In genomic region chr1:161427733-161428516, GRCh38 we compare ENCODE assay signal across 9 cellular contexts.
DNase-seq lines count a peak whose midpoint lies in the region; FAIRE-seq and TF ChIP-seq lines count a peak whose summit lies in the region.
"Had no signal": no experiment of that assay in that cellular context is flagged by ENCODE, and none has a peak within 500 bp of the region (broad histone marks: within the 10 kb centered on the region; RNA-seq: fewer than 3 reads in every experiment).

No MANE protein-coding gene starts in this region.

- no peaks in the 10 kb centered on the region for H3K36me3 ChIP-seq in HEK293 (ENCODE audit: control insufficient read depth in 2 of 2, insufficient read depth in 1 of 2, low read length in 2 of 2)
- H3K36me3 ChIP-seq: thoracic aorta had no signal

- FAIRE-seq in D721Med (lab: Jason Lieb, UNC), result no peak

- DNase-seq in A172 (ENCODE audit: low spot score) (peak; percentile 59), islet precursor cell (peak; percentile 60), NCI-H1105 (lab: John Stamatoyannopoulos, UW) (no peak), NCI-H524 (lab: John Stamatoyannopoulos, UW) (no peak), D721Med (ENCODE audit: insufficient read length, low spot score) (no peak), NCI-H446 treated with DMSO at 0.1 percent for 48 hours (lab: John Stamatoyannopoulos, UW) (no peak)
- peak; percentile 71 to 72 for DNase-seq in activated T-cell treated with anti-CD3 and anti-CD28 coated beads, Interleukin-2, amount 50 U/mL, for 48 hours

- no peaks in the 10 kb centered on the region for H3K9me3 ChIP-seq in HEK293 (ENCODE audit: control insufficient read depth, insufficient read depth, low read depth, low read length)
- H3K9me3 ChIP-seq: thoracic aorta had no signal

- TF ChIP-seq CTCF in HEK293 (tag by site-specific recombination; IDR thresholded peaks at IDR 0.05), result no peak
- TF ChIP-seq CTCF in D721Med (IDR thresholded peaks at IDR 0.05; ENCODE audit: insufficient read depth, missing control alignments), result no peak

- peak overlapping the region; percentile 47 for H3K4me3 ChIP-seq in HEK293 (ENCODE audit: low read depth, low read length)
- H3K4me3 ChIP-seq: thoracic aorta had no signal

- H3K4me1 ChIP-seq in HEK293 (ENCODE audit: control insufficient read depth, insufficient read depth, low read length), result no peaks in the 10 kb centered on the region

- POLR2A ChIA-PET in HEK293 (lab: Yijun Ruan, JAX), result interaction anchor here (2.4 kb wide), 1 partner anchor 12 kb away, joined by 12 read pairs; no protein-coding TSS in a partner anchor

- CTCF ChIA-PET in HEK293 (lab: Yijun Ruan, JAX), result interaction anchor here (0.7 to 2.5 kb wide), 2 partner anchors 12 to 19 kb away, joined by 3 to 20 read pairs; no protein-coding TSS in a partner anchor

- no peak overlapping the region for H3K27ac ChIP-seq in HEK293 (ENCODE audit: extremely low read depth, low read depth, low read length)
- H3K27ac ChIP-seq: thoracic aorta had no signal

TF ChIP-seq in HEK293, 187 proteins besides CTCF, POLR2A, EP300 and RAD21 (continues in another document):
- TF ChIP-seq ZNF311 (tag by site-specific recombination; IDR thresholded peaks at IDR 0.05; ENCODE audit: borderline replicate concordance), result no peak
- TF ChIP-seq ZNF544 (tag by site-specific recombination; IDR thresholded peaks at IDR 0.05), result no peak
- TF ChIP-seq ZEB2 (tag by site-specific recombination; IDR thresholded peaks at IDR 0.05), result peak; percentile 85
- no peak for TF ChIP-seq ZNF354C (tag by site-specific recombination; IDR thresholded peaks at IDR 0.05; ENCODE audit: borderline replicate concordance, low read depth)
- TF ChIP-seq ZNF184 (tag by site-specific recombination; IDR thresholded peaks at IDR 0.05), result peak; percentile 85
- TF ChIP-seq ZNF610 (tag by site-specific recombination; IDR thresholded peaks at IDR 0.05; ENCODE audit: borderline replicate concordance), result 0 out of 2 replicates have a peak, but pooled peaks have one; percentile 11
- peak; percentile 26 for TF ChIP-seq ZSCAN4 (tag by site-specific recombination; IDR thresholded peaks at IDR 0.05)
- peak; percentile 88; the same call in 1 of the 2 replicates for TF ChIP-seq ZNF24 (tag by site-specific recombination; IDR thresholded peaks at IDR 0.05)
- TF ChIP-seq ZBTB17 (tag by site-specific recombination; IDR thresholded peaks at IDR 0.05), result peak; percentile 88
- peak; percentile 46; the same call in 1 of the 2 replicates for TF ChIP-seq ZSCAN23 (tag by site-specific recombination; IDR thresholded peaks at IDR 0.05)
- TF ChIP-seq ZBTB8A (tag by site-specific recombination; IDR thresholded peaks at IDR 0.05), result peak; percentile 62
- TF ChIP-seq ZNF76 (tag by site-specific recombination; IDR thresholded peaks at IDR 0.05; ENCODE audit: borderline replicate concordance, low read depth), result peak; percentile 38; the same call in 1 of the 2 replicates
- TF ChIP-seq YY2 (tag by site-specific recombination; IDR thresholded peaks at IDR 0.05), result peak; percentile 33; the same call in 1 of the 2 replicates
- TF ChIP-seq ZNF660 (tag by site-specific recombination; IDR thresholded peaks at IDR 0.05), result peak; percentile 92
- no peak for TF ChIP-seq ZNF132 (tag by site-specific recombination; IDR thresholded peaks at IDR 0.05; ENCODE audit: borderline replicate concordance)
- TF ChIP-seq KLF10 (tag by site-specific recombination; IDR thresholded peaks at IDR 0.05), result peak; percentile 54; the same call in 1 of the 2 replicates
- peak; percentile 76; the same call in 1 of the 2 replicates for TF ChIP-seq ZNF629 (tag by site-specific recombination; IDR thresholded peaks at IDR 0.05)
- TF ChIP-seq KLF9 (tag by site-specific recombination; IDR thresholded peaks at IDR 0.05; ENCODE audit: low read depth), result no peak
- TF ChIP-seq BCL11B (tag by site-specific recombination; IDR thresholded peaks at IDR 0.05; ENCODE audit: low read depth), result no peak
- TF ChIP-seq PRDM10 (tag by site-specific recombination; IDR thresholded peaks at IDR 0.05), result peak; percentile 45; the same call in 1 of the 2 replicates
- TF ChIP-seq ZNF585B (tag by site-specific recombination; IDR thresholded peaks at IDR 0.05), result no peak
- no peak for TF ChIP-seq ZNF214 (tag by site-specific recombination; IDR thresholded peaks at IDR 0.05; ENCODE audit: borderline replicate concordance)
- peak; percentile 77 for TF ChIP-seq ZNF558 (tag by site-specific recombination; IDR thresholded peaks at IDR 0.05)
- no peak for TF ChIP-seq ZNF624 (tag by site-specific recombination; IDR thresholded peaks at IDR 0.05)
- peak; percentile 64; the same call in 1 of the 2 replicates for TF ChIP-seq TSHZ1 (tag by site-specific recombination; IDR thresholded peaks at IDR 0.05; ENCODE audit: borderline replicate concordance)
- TF ChIP-seq ZNF639 (tag by site-specific recombination; IDR thresholded peaks at IDR 0.05), result peak; percentile 75; the same call in 1 of the 2 replicates
- TF ChIP-seq ZNF843 (tag by site-specific recombination; IDR thresholded peaks at IDR 0.05), result peak; percentile 45

Comparison
In these comparisons a context has a peak if more than half of its experiments do, and no peak if none do; other contexts are left out.
1. DNase-seq: peak in A172 (single experiment), activated T-cell treated with anti-CD3 and anti-CD28 coated beads, Interleukin-2, amount 50 U/mL, for 48 hours (2 of 2) and islet precursor cell (single experiment); none in NCI-H1105 (single experiment), NCI-H524 (0 of 2), D721Med (single experiment) and NCI-H446 treated with DMSO at 0.1 percent for 48 hours (single experiment).